In the genomic region with DNA sequence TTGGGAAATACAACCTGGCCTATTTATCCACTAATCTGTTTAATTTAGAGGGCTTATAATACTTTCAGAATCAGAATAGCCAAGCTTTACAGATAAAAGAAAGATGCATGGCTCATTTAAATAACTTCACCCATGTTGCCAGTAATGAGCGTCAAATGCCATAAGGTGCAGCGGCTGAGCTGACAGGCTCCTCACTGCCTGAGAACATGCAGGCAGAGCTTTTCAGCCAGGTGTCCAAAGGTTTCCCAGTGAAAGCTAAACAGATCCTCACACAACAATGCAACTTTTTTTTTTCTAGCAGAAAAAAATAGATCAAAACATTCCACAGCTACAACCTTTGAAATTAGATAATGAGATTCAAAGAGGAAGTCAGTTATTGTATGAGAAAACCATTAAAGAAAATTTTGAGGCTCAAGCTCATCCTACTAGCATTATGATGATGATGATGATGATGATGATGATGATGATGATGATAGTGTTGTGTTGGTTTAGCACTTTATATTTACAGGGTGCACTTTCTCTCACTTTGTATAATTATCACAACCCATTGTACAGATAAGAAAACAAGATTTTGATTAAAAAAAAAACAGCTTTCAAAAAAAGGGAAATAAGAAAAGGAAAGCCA, we compare ENCODE assay signal across 20 cellular contexts. TPM values are rescaled to one million over a fixed set of nuclear protein-coding genes. Genes with fewer than 3 reads are reported as not detected.
DNase-seq lines count a peak whose midpoint lies in the region; ATAC-seq and TF ChIP-seq lines count a peak whose summit lies in the region.
"Had no signal": no experiment of that assay in that cellular context is flagged by ENCODE, and none has a peak within 500 bp of the region (broad histone marks: within the 10 kb centered on the region; RNA-seq: fewer than 3 reads in every experiment).

No MANE protein-coding gene starts in this region.

- POLR2A ChIA-PET in CD8-positive, alpha-beta memory T cell (lab: Charles Lee), result interaction anchor here (0.7 to 0.9 kb wide), 3 partner anchors 10 to 18 kb away, joined by 3 to 4 read pairs (median 3); no protein-coding TSS in a partner anchor
- POLR2A ChIA-PET in naive thymus-derived CD8-positive, alpha-beta T cell (lab: Charles Lee), result interaction anchor here (1.0 kb wide), 1 partner anchor 9 kb away, joined by 4 read pairs; no protein-coding TSS in a partner anchor

- H3K27me3 Mint-ChIP-seq in activated naive CD4-positive, alpha-beta T cell treated with anti-CD3 and anti-CD28 coated beads, Interleukin-2, amount 50 U/mL, for 24 hours, result no peaks in the 10 kb centered on the region
- no peaks in the 10 kb centered on the region for H3K27me3 Mint-ChIP-seq in CD8-positive, alpha-beta memory T cell
- no peaks in the 10 kb centered on the region for H3K27me3 Mint-ChIP-seq in activated naive CD8-positive, alpha-beta T cell treated with anti-CD3 and anti-CD28 coated beads for 36 hours
- H3K27me3 Mint-ChIP-seq in naive thymus-derived CD8-positive, alpha-beta T cell, result no peaks in the 10 kb centered on the region
- H3K27me3 Mint-ChIP-seq in neural progenitor cell (ENCODE audit: insufficient read depth, low read depth), result no peaks in the 10 kb centered on the region

- no peaks in the 10 kb centered on the region for H3K36me3 ChIP-seq in CD8-positive, alpha-beta memory T cell (ENCODE audit: insufficient read depth, low read length)
- H3K36me3 ChIP-seq in left lung, result no peaks in the 10 kb centered on the region
- H3K36me3 ChIP-seq in neural progenitor cell, result no peaks in the 10 kb centered on the region
- H3K36me3 ChIP-seq: BE2C had no signal

- H3K4me1 Mint-ChIP-seq in activated naive CD4-positive, alpha-beta T cell treated with anti-CD3 and anti-CD28 coated beads, Interleukin-2, amount 50 U/mL, for 24 hours, result peaks cover 82% of the 10 kb centered on the region
- peaks cover 50 to 75% (median 58%) of the 10 kb centered on the region in 3 donors for H3K4me1 Mint-ChIP-seq in CD8-positive, alpha-beta memory T cell
- peaks cover 76% of the 10 kb centered on the region for H3K4me1 Mint-ChIP-seq in activated naive CD8-positive, alpha-beta T cell treated with anti-CD3 and anti-CD28 coated beads for 36 hours
- peaks cover 41 to 83% (median 78%) of the 10 kb centered on the region in 4 donors for H3K4me1 Mint-ChIP-seq in naive thymus-derived CD8-positive, alpha-beta T cell
- H3K4me1 Mint-ChIP-seq in neural progenitor cell, result no peaks in the 10 kb centered on the region

- peak overlapping the region; percentile 15 for H3K4me3 Mint-ChIP-seq in activated naive CD4-positive, alpha-beta T cell treated with anti-CD3 and anti-CD28 coated beads, Interleukin-2, amount 50 U/mL, for 24 hours
- peak overlapping the region in 1 of 7 donors; percentile 17 for H3K4me3 Mint-ChIP-seq in CD8-positive, alpha-beta memory T cell
- H3K4me3 Mint-ChIP-seq in activated naive CD8-positive, alpha-beta T cell treated with anti-CD3 and anti-CD28 coated beads for 36 hours, result no peak overlapping the region
- peak overlapping the region in 9 of 10 donors; percentile 8 to 68 (median 44) for H3K4me3 Mint-ChIP-seq in naive thymus-derived CD8-positive, alpha-beta T cell
- H3K4me3 Mint-ChIP-seq in neural progenitor cell, result no peak overlapping the region
- H3K4me3 Mint-ChIP-seq: H9 had no signal

- DNase-seq in activated naive CD4-positive, alpha-beta T cell treated with anti-CD3 and anti-CD28 coated beads, Interleukin-2, amount 50 U/mL, for 72 hours (ENCODE audit: low spot score in 2 of 2), result no peak
- no peak for DNase-seq in CD8-positive, alpha-beta memory T cell
- no peak for DNase-seq in activated naive CD8-positive, alpha-beta T cell treated with anti-CD3 and anti-CD28 coated beads for 36 hours
- no peak for DNase-seq in naive thymus-derived CD8-positive, alpha-beta T cell
- DNase-seq in left lung, result no peak
- DNase-seq in activated gamma-delta T cell treated with Interleukin-2 at 50 U/mL for 16 hours, result no peak
- DNase-seq in neural progenitor cell (ENCODE audit: low spot score), result no peak
- DNase-seq: BE2C, DMS53, EL, H9, NCI-H1105, NCI-H146, NCI-H2029, NCI-H2227 treated with DMSO at 0.1 percent for 48 hours, NCI-H510A, Right ventricle myocardium superior had no signal

- no peaks in the 10 kb centered on the region for H3K79me2 ChIP-seq in neural progenitor cell (ENCODE audit: low read depth)

- CTCF ChIA-PET in CD8-positive, alpha-beta memory T cell (lab: Charles Lee), result interaction anchor here (1.3 kb wide), 1 partner anchor 16 kb away, joined by 5 read pairs; no protein-coding TSS in a partner anchor

- H3K9ac ChIP-seq in neural progenitor cell, result no peak overlapping the region
- H3K9ac ChIP-seq: KMS-11 had no signal

- H3K27me3 ChIP-seq in CD8-positive, alpha-beta memory T cell (ENCODE audit: insufficient read depth, low read length, poor library complexity, severe bottlenecking), result no peaks in the 10 kb centered on the region
- no peaks in the 10 kb centered on the region for H3K27me3 ChIP-seq in left lung
- no peaks in the 10 kb centered on the region for H3K27me3 ChIP-seq in neural progenitor cell
- H3K27me3 ChIP-seq: BE2C had no signal

- peak overlapping the region; percentile 36 for H3K27ac Mint-ChIP-seq in activated naive CD4-positive, alpha-beta T cell treated with anti-CD3 and anti-CD28 coated beads, Interleukin-2, amount 50 U/mL, for 24 hours
- no peak overlapping the region for H3K27ac Mint-ChIP-seq in activated naive CD4-positive, alpha-beta T cell treated with anti-CD3 and anti-CD28 coated beads, Interleukin-2, amount 50 U/mL, for 72 hours
- peak overlapping the region in 5 of 8 donors; percentile 14 to 47 (median 35) for H3K27ac Mint-ChIP-seq in CD8-positive, alpha-beta memory T cell
- peak overlapping the region; percentile 23 for H3K27ac Mint-ChIP-seq in activated naive CD8-positive, alpha-beta T cell treated with anti-CD3 and anti-CD28 coated beads for 36 hours
- peak overlapping the region in 9 of 10 donors; percentile 24 to 97 (median 70) for H3K27ac Mint-ChIP-seq in naive thymus-derived CD8-positive, alpha-beta T cell
- no peak overlapping the region for H3K27ac Mint-ChIP-seq in neural progenitor cell

- no peaks in the 10 kb centered on the region for H4K20me1 ChIP-seq in neural progenitor cell (ENCODE audit: low read depth)

- H3F3A ChIP-seq in neural progenitor cell (ENCODE audit: low read depth), result no peaks in the 10 kb centered on the region

- no peak overlapping the region for H2AFZ ChIP-seq in neural progenitor cell (replicated peaks)

- ATAC-seq in activated naive CD4-positive, alpha-beta T cell treated with anti-CD3 and anti-CD28 coated beads, Interleukin-2, amount 50 U/mL, for 72 hours, result no peak
- ATAC-seq in naive thymus-derived CD8-positive, alpha-beta T cell, result peak in 1 of 2 donors; percentile 51
- no peak for ATAC-seq in left lung

- H3K9me3 Mint-ChIP-seq in activated naive CD4-positive, alpha-beta T cell treated with anti-CD3 and anti-CD28 coated beads, Interleukin-2, amount 50 U/mL, for 24 hours, result peaks cover 16% of the 10 kb centered on the region
- H3K9me3 Mint-ChIP-seq in activated naive CD4-positive, alpha-beta T cell treated with anti-CD3 and anti-CD28 coated beads, Interleukin-2, amount 50 U/mL, for 72 hours, result peaks cover 7 to 12% of the 10 kb centered on the region in 2 donors
- H3K9me3 Mint-ChIP-seq in CD8-positive, alpha-beta memory T cell, result no peaks in the 10 kb centered on the region
- H3K9me3 Mint-ChIP-seq in activated naive CD8-positive, alpha-beta T cell treated with anti-CD3 and anti-CD28 coated beads for 36 hours, result peaks cover 8% of the 10 kb centered on the region
- H3K9me3 Mint-ChIP-seq in naive thymus-derived CD8-positive, alpha-beta T cell, result no peaks in the 10 kb centered on the region
- no peaks in the 10 kb centered on the region for H3K9me3 Mint-ChIP-seq in neural progenitor cell

- no peaks in the 10 kb centered on the region for H3K9me3 ChIP-seq in CD8-positive, alpha-beta memory T cell (ENCODE audit: low read length)
- H3K9me3 ChIP-seq in left lung (no peaks in the 10 kb centered on the region), neural progenitor cell (ENCODE audit: low read depth) (no peaks in the 10 kb centered on the region)
- H3K9me3 ChIP-seq: BE2C had no signal

- peaks cover 12% of the 10 kb centered on the region for H3K36me3 Mint-ChIP-seq in activated naive CD4-positive, alpha-beta T cell treated with anti-CD3 and anti-CD28 coated beads, Interleukin-2, amount 50 U/mL, for 24 hours
- H3K36me3 Mint-ChIP-seq in activated naive CD4-positive, alpha-beta T cell treated with anti-CD3 and anti-CD28 coated beads, Interleukin-2, amount 50 U/mL, for 72 hours, result peaks cover 20 to 22% of the 10 kb centered on the region in 2 donors
- H3K36me3 Mint-ChIP-seq in CD8-positive, alpha-beta memory T cell, result peaks cover 9 to 31% (median 26%) of the 10 kb centered on the region in 3 donors
- H3K36me3 Mint-ChIP-seq in activated naive CD8-positive, alpha-beta T cell treated with anti-CD3 and anti-CD28 coated beads for 36 hours, result peaks cover 25% of the 10 kb centered on the region
- no peaks in the 10 kb centered on the region for H3K36me3 Mint-ChIP-seq in naive thymus-derived CD8-positive, alpha-beta T cell
- H3K36me3 Mint-ChIP-seq in neural progenitor cell, result no peaks in the 10 kb centered on the region

- intact Hi-C loops in left lung (cut with DNase I), result no loop called here

- H3K4me2 ChIP-seq in neural progenitor cell, result no peak overlapping the region
- H3K4me2 ChIP-seq: KMS-11 had no signal

- no peak overlapping the region for H3K4me3 ChIP-seq in CD8-positive, alpha-beta memory T cell (ENCODE audit: low read length)
- H3K4me3 ChIP-seq in left lung, result no peak overlapping the region
- H3K4me3 ChIP-seq in neural progenitor cell, result no peak overlapping the region

- H3K4me1 ChIP-seq in CD8-positive, alpha-beta memory T cell (ENCODE audit: insufficient read depth, low read length), result peaks cover 58% of the 10 kb centered on the region
- peaks cover 0 to 8% of the 10 kb centered on the region in 2 donors for H3K4me1 ChIP-seq in left lung
- peaks cover 8% of the 10 kb centered on the region for H3K4me1 ChIP-seq in neural progenitor cell
- H3K4me1 ChIP-seq: BE2C had no signal

- H3K27ac ChIP-seq in CD8-positive, alpha-beta memory T cell (ENCODE audit: low read depth, low read length), result no peak overlapping the region
- H3K27ac ChIP-seq in left lung, result no peak overlapping the region
- no peak overlapping the region for H3K27ac ChIP-seq in neural progenitor cell
- H3K27ac ChIP-seq: KMS-11 had no signal

- TF ChIP-seq CTCF in left lung (IDR thresholded peaks at IDR 0.05) (no peak), neural progenitor cell (IDR thresholded peaks at IDR 0.05) (no peak)

RNA-seq across cellular contexts. Expression of a gene that starts 12.1 kb away (rescaled TPM):
- total RNA-seq in activated naive CD4-positive, alpha-beta T cell treated with anti-CD3 and anti-CD28 coated beads, Interleukin-2, amount 50 U/mL, for 72 hours, result 1 to 10 TPM; 3.2 to 5.4 TPM
- 10 to 100 TPM; 13.7 to 15.7 TPM for total RNA-seq in CD8-positive, alpha-beta memory T cell
- polyA plus RNA-seq in CD8-positive, alpha-beta memory T cell, result 7.0 TPM
- total RNA-seq in activated naive CD8-positive, alpha-beta T cell treated with anti-CD3 and anti-CD28 coated beads for 36 hours, result 1 to 10 TPM; 3.3 TPM
- total RNA-seq in naive thymus-derived CD8-positive, alpha-beta T cell, result under 1 TPM; 0.29 to 0.49 TPM
- polyA plus RNA-seq in naive thymus-derived CD8-positive, alpha-beta T cell, result 1 to 10 TPM in 2 of 3 donors, under 1 TPM in 1; 0.88 to 8.0 (median 1.1) TPM
- total RNA-seq in left lung (1 to 10 TPM in 1 of 2 donors, under 1 TPM in 1; 0.99 to 8.8 TPM), neural progenitor cell (ENCODE audit: low replicate concordance) (not detected in 2 replicates)
- total RNA-seq: H9, Right ventricle myocardium superior, SK-MEL-5 had no signal

Comparison
In these comparisons a context has a peak if more than half of its experiments do, and no peak if none do; other contexts are left out.
1. H3K27ac Mint-ChIP-seq: peak in activated naive CD4-positive, alpha-beta T cell treated with anti-CD3 and anti-CD28 coated beads, Interleukin-2, amount 50 U/mL, for 24 hours (single experiment), CD8-positive, alpha-beta memory T cell (5 of 8), activated naive CD8-positive, alpha-beta T cell treated with anti-CD3 and anti-CD28 coated beads for 36 hours (single experiment) and naive thymus-derived CD8-positive, alpha-beta T cell (9 of 10); none in activated naive CD4-positive, alpha-beta T cell treated with anti-CD3 and anti-CD28 coated beads, Interleukin-2, amount 50 U/mL, for 72 hours (0 of 2) and neural progenitor cell (single experiment).
2. H3K4me3 Mint-ChIP-seq: peak in activated naive CD4-positive, alpha-beta T cell treated with anti-CD3 and anti-CD28 coated beads, Interleukin-2, amount 50 U/mL, for 24 hours (single experiment) and naive thymus-derived CD8-positive, alpha-beta T cell (9 of 10); none in activated naive CD8-positive, alpha-beta T cell treated with anti-CD3 and anti-CD28 coated beads for 36 hours (single experiment) and neural progenitor cell (single experiment).